27 cellular contexts compared by ENCODE assay signal in genomic region chr12:116666305-116666673, GRCh38.
DNase-seq lines count a peak whose midpoint lies in the region; ATAC-seq, FAIRE-seq and TF ChIP-seq lines count a peak whose summit lies in the region.
"Had no signal": no experiment of that assay in that cellular context is flagged by ENCODE, and none has a peak within 500 bp of the region (broad histone marks: within the 10 kb centered on the region; RNA-seq: fewer than 3 reads in every experiment).

No MANE protein-coding gene starts in this region.

- H4K20me1 ChIP-seq in H1 (replicated peaks in 1 of 2; ENCODE audit: control insufficient read depth in 1 of 2, insufficient read depth in 2 of 2, low read length in 2 of 2): no peaks in the 10 kb centered on the region

- DNase-seq in heart right ventricle: no peak
- DNase-seq in left cardiac atrium: no peak
- DNase-seq in H1 (ENCODE audit: low read depth in 1 of 2, low spot score in 2 of 2): no peak
- no peak for DNase-seq in mesendoderm
- no peak for DNase-seq in activated CD4-positive, alpha-beta T cell treated with anti-CD3 and anti-CD28 coated beads for 1 hour
- DNase-seq in activated CD4-positive, alpha-beta T cell treated with anti-CD3 and anti-CD28 coated beads, Interleukin-2, amount 50 U/mL, for 48 hours: no peak
- no peak for DNase-seq in activated T-cell treated with anti-CD3 and anti-CD28 coated beads, Interleukin-2, amount 50 U/mL, for 24 hours
- DNase-seq: AML-193; Calu3; CD8-positive, alpha-beta memory T cell; DMS153; KBM-7; MM.1S; NCI-H1092; NCI-H1436; NCI-H187 treated with DMSO at 0.1 percent for 48 hours; NCI-H2227 treated with DMSO at 0.1 percent for 48 hours; NCI-H510A treated with DMSO at 0.1 percent for 48 hours; NCI-H748 treated with DMSO at 0.1 percent for 48 hours; PC-9; RPMI8226; SHP77 treated with DMSO at 0.1 percent for 48 hours had no signal

- H3K9me3 Mint-ChIP-seq in activated T-cell treated with anti-CD3 and anti-CD28 coated beads, Interleukin-2, amount 50 U/mL, for 24 hours: no peaks in the 10 kb centered on the region
- H3K9me3 Mint-ChIP-seq: CD8-positive, alpha-beta memory T cell; HFFc6 had no signal

- H4K5ac ChIP-seq in H1 (ENCODE audit: insufficient read length, low read depth, low read length): no peak overlapping the region
- no peak overlapping the region for H4K5ac ChIP-seq in mesendoderm (ENCODE audit: low read length)

- CTCF ChIA-PET in H1 (lab: Charles Lee; ENCODE audit: partially characterized antibody): interaction anchor here (1.2 to 1.3 kb wide), 2 partner anchors 21 kb away, joined by 3 to 7 read pairs; no protein-coding TSS in a partner anchor

- POLR2A ChIA-PET in H1 (lab: Charles Lee; ENCODE audit: partially characterized antibody): no interaction called here

- no peak overlapping the region for H4K91ac ChIP-seq in H1 (replicated peaks; ENCODE audit: insufficient read length, low read length)

- H2AK5ac ChIP-seq in H1 (ENCODE audit: low read depth, low read length) (no peak overlapping the region), mesendoderm (ENCODE audit: low read length) (no peak overlapping the region)

- H2BK5ac ChIP-seq in H1 (ENCODE audit: low read depth, low read length): 0 out of 2 replicates have a peak overlapping the region, but pooled peaks have one; percentile 13
- no peak overlapping the region for H2BK5ac ChIP-seq in mesendoderm (ENCODE audit: low read length)

- no peak overlapping the region for H2BK12ac ChIP-seq in H1 (ENCODE audit: low read depth, low read length)

- H3K56ac ChIP-seq in H1 (replicated peaks; ENCODE audit: insufficient read length, low read depth, low read length): no peak overlapping the region
- peak overlapping the region; percentile 57 for H3K56ac ChIP-seq in mesendoderm (ENCODE audit: low read length)

- no peak for TF ChIP-seq RAD21 in H1 (IDR thresholded peaks at IDR 0.05 in 1 of 2, conservative IDR thresholded peaks at IDR 0.05 in 1 of 2; ENCODE audit: low read depth in 2 of 2, low read length in 2 of 2)

- H3K18ac ChIP-seq in H1 (ENCODE audit: extremely low read depth, low read length) (peak overlapping the region; percentile 42; the same call in 1 of the 2 replicates), mesendoderm (ENCODE audit: low read length) (no peak overlapping the region)

- peaks cover 2% of the 10 kb centered on the region for H3K27me3 Mint-ChIP-seq in activated T-cell treated with anti-CD3 and anti-CD28 coated beads, Interleukin-2, amount 50 U/mL, for 24 hours

- no peaks in the 10 kb centered on the region for H3K79me2 ChIP-seq in H1 (ENCODE audit: control insufficient read depth in 1 of 2, insufficient read depth in 2 of 2, low read length in 2 of 2)
- H3K79me2 ChIP-seq in mesendoderm (ENCODE audit: control insufficient read depth, insufficient read depth, low read length): no peaks in the 10 kb centered on the region

- H3K79me1 ChIP-seq in H1 (ENCODE audit: low read depth, low read length) (no peaks in the 10 kb centered on the region), mesendoderm (ENCODE audit: low read length) (no peaks in the 10 kb centered on the region)

- H3K27ac Mint-ChIP-seq in activated T-cell treated with anti-CD3 and anti-CD28 coated beads, Interleukin-2, amount 50 U/mL, for 24 hours: no peak overlapping the region
- H3K27ac Mint-ChIP-seq: HFFc6 had no signal

- H3K4me2 ChIP-seq in H1 (ENCODE audit: insufficient read depth in 1 of 2, low read depth in 2 of 2, low read length in 2 of 2) (peak overlapping the region in 1 of 2 experiments; percentile 7; a peak in 1 of 4 replicates), mesendoderm (ENCODE audit: low read length) (no peak overlapping the region)
- H3K4me2 ChIP-seq: PC-9 had no signal

- H3K4me3 ChIP-seq in heart right ventricle (no peak overlapping the region), H1 (ENCODE audit: extremely low read depth in 1 of 4, insufficient read depth in 2 of 4, low read depth in 3 of 4, low read length in 4 of 4) (no peak overlapping the region), mesendoderm (ENCODE audit: low read length) (no peak overlapping the region), subcutaneous abdominal adipose tissue (ENCODE audit: low read depth in 1 of 5, low read length in 5 of 5) (no peak overlapping the region)
- H3K4me3 ChIP-seq: PC-9 had no signal

- no peak for TF ChIP-seq EP300 in H1 (IDR thresholded peaks at IDR 0.05; ENCODE audit: borderline replicate concordance in 1 of 2, low read depth in 2 of 2, low read length in 2 of 2)

- H3K27me3 ChIP-seq in heart right ventricle: no peaks in the 10 kb centered on the region
- no peaks in the 10 kb centered on the region for H3K27me3 ChIP-seq in H1 (replicated peaks in 1 of 4; ENCODE audit: control insufficient read depth in 3 of 4, extremely low read depth in 1 of 4, insufficient read depth in 3 of 4, low read length in 3 of 4)
- no peaks in the 10 kb centered on the region for H3K27me3 ChIP-seq in mesendoderm (ENCODE audit: insufficient read depth, low read length, poor library complexity)
- no peaks in the 10 kb centered on the region for H3K27me3 ChIP-seq in subcutaneous abdominal adipose tissue (ENCODE audit: control insufficient read depth in 5 of 5, insufficient read depth in 4 of 5, low read length in 5 of 5)

- no peak for TF ChIP-seq POLR2A in H1 (IDR thresholded peaks at IDR 0.05; ENCODE audit: control extremely low read depth in 1 of 2, low read depth in 2 of 2, low read length in 2 of 2)

- FAIRE-seq in H1 (lab: Jason Lieb, UNC): no peak
- FAIRE-seq: GM12891, HepG2 had no signal

- ATAC-seq in heart right ventricle: no peak
- no peak for ATAC-seq in left cardiac atrium
- ATAC-seq: HepG2 had no signal

- H3K4me1 ChIP-seq in heart right ventricle: peaks cover 0 to 25% (median 9%) of the 10 kb centered on the region in 9 donors
- peaks cover 3 to 12% (median 8%) of the 10 kb centered on the region in 4 experiments; a peak in 6 of 7 replicates for H3K4me1 ChIP-seq in H1 (replicated peaks in 1 of 4; ENCODE audit: control insufficient read depth in 3 of 4, insufficient read depth in 4 of 4, low read length in 3 of 4)
- no peaks in the 10 kb centered on the region for H3K4me1 ChIP-seq in mesendoderm (ENCODE audit: control insufficient read depth, low read depth, low read length)
- peaks cover 2 to 40% (median 7%) of the 10 kb centered on the region in 5 donors for H3K4me1 ChIP-seq in subcutaneous abdominal adipose tissue (ENCODE audit: control insufficient read depth in 5 of 5, insufficient read depth in 5 of 5, low read length in 5 of 5)

- H2AFZ ChIP-seq in H1 (ENCODE audit: low read length): peak overlapping the region; percentile 82; the same call in 1 of the 2 replicates
- H2AFZ ChIP-seq: PC-9 had no signal

- H3K4ac ChIP-seq in H1 (replicated peaks; ENCODE audit: insufficient read length, low read depth, low read length): no peak overlapping the region
- no peak overlapping the region for H3K4ac ChIP-seq in mesendoderm (ENCODE audit: low read depth, low read length)

- 80 to 91% methylated on average over 10 of the region's 10 CpGs for WGBS in heart right ventricle, 2 donors
- 58% methylated on average over 10 of the region's 10 CpGs; no CpG with 5 or more reads in 1 of the 2 experiments for WGBS in H1 (ENCODE audit: extremely low coverage in 1 of 2, insufficient coverage in 1 of 2, insufficient read length in 1 of 2, insufficient replicate concordance in 2 of 2, low coverage in 1 of 2, low lambda C conversion rate in 2 of 2, missing lambda C conversion rate in 1 of 2), 2 experiments
- WGBS in mesendoderm (ENCODE audit: extremely low coverage, insufficient coverage, low lambda C conversion rate): no CpG with 5 or more reads among the region's 10 CpGs

- H4K8ac ChIP-seq in H1 (ENCODE audit: extremely low read depth, insufficient read depth, low read length) (no peak overlapping the region), mesendoderm (ENCODE audit: low read depth, low read length) (no peak overlapping the region)

- intact Hi-C loops in heart right ventricle (cut with DNase I): no loop called here
- intact Hi-C loops in left cardiac atrium (cut with DNase I): no loop called here

- H3K14ac ChIP-seq in H1 (ENCODE audit: insufficient read length): no peak overlapping the region

- H3K23ac ChIP-seq in H1 (ENCODE audit: insufficient read length) (no peak overlapping the region), mesendoderm (ENCODE audit: low read length) (no peak overlapping the region)

- H3K4me1 Mint-ChIP-seq in activated T-cell treated with anti-CD3 and anti-CD28 coated beads, Interleukin-2, amount 50 U/mL, for 24 hours (ENCODE audit: low read depth): no peaks in the 10 kb centered on the region
- H3K4me1 Mint-ChIP-seq: CD8-positive, alpha-beta memory T cell had no signal

- no peaks in the 10 kb centered on the region for H3K36me3 Mint-ChIP-seq in activated T-cell treated with anti-CD3 and anti-CD28 coated beads, Interleukin-2, amount 50 U/mL, for 24 hours (ENCODE audit: low read depth)
- H3K36me3 Mint-ChIP-seq: CD8-positive, alpha-beta memory T cell had no signal

- H2BK20ac ChIP-seq in H1 (ENCODE audit: low read length): peak overlapping the region; percentile 64; the same call in 1 of the 2 replicates

- no peak overlapping the region for H3K9ac ChIP-seq in H1 (replicated peaks in 1 of 4; ENCODE audit: extremely low read depth in 1 of 4, low read depth in 3 of 4, low read length in 3 of 4)
- H3K9ac ChIP-seq in mesendoderm (ENCODE audit: low read length): peak overlapping the region; percentile 3
- peak overlapping the region in 1 of 5 donors; percentile 41 for H3K9ac ChIP-seq in subcutaneous abdominal adipose tissue (ENCODE audit: low read length in 5 of 5)

- H3K23me2 ChIP-seq in H1 (ENCODE audit: low read depth, low read length): no peaks in the 10 kb centered on the region

- no peak overlapping the region for H3K4me3 Mint-ChIP-seq in activated T-cell treated with anti-CD3 and anti-CD28 coated beads, Interleukin-2, amount 50 U/mL, for 24 hours
- H3K4me3 Mint-ChIP-seq: CD8-positive, alpha-beta memory T cell; HFFc6 had no signal

- no peak overlapping the region for H2BK15ac ChIP-seq in H1 (ENCODE audit: low read length)
- H2BK15ac ChIP-seq in mesendoderm (replicated peaks; ENCODE audit: low read depth): no peak overlapping the region

- no peaks in the 10 kb centered on the region for H3K36me3 ChIP-seq in heart right ventricle
- no peaks in the 10 kb centered on the region for H3K36me3 ChIP-seq in H1 (ENCODE audit: control insufficient read depth in 2 of 4, insufficient read depth in 4 of 4, low read length in 3 of 4)
- H3K36me3 ChIP-seq in mesendoderm (ENCODE audit: control insufficient read depth, insufficient read depth, low read length): no peaks in the 10 kb centered on the region
- no peaks in the 10 kb centered on the region for H3K36me3 ChIP-seq in subcutaneous abdominal adipose tissue (ENCODE audit: control insufficient read depth in 5 of 5, insufficient read depth in 5 of 5, low read length in 5 of 5)

- H3K27ac ChIP-seq in heart right ventricle (peak overlapping the region; percentile 26 to 81 (median 66)), H1 (ENCODE audit: low read depth, low read length) (no peak overlapping the region), mesendoderm (ENCODE audit: low read depth, low read length) (no peak overlapping the region), subcutaneous abdominal adipose tissue (ENCODE audit: low read depth, low read length) (peak overlapping the region; percentile 69)
- H3K27ac ChIP-seq: C4-2B, PC-9 had no signal

- no peak for TF ChIP-seq CTCF in heart right ventricle (IDR thresholded peaks at IDR 0.05)
- TF ChIP-seq CTCF in H1 (IDR thresholded peaks at IDR 0.05; ENCODE audit: control extremely low read depth in 1 of 3, insufficient read depth in 1 of 3, low read depth in 1 of 3, low read length in 3 of 3): no peak

- H3K9me3 ChIP-seq in heart right ventricle: peaks cover 0 to 3% (median 0%) of the 10 kb centered on the region in 11 donors
- no peaks in the 10 kb centered on the region for H3K9me3 ChIP-seq in H1 (ENCODE audit: insufficient read depth in 2 of 2, low read depth in 1 of 2, low read length in 1 of 2)
- H3K9me3 ChIP-seq in subcutaneous abdominal adipose tissue (ENCODE audit: control insufficient read depth in 5 of 5, low read length in 5 of 5): peaks cover 0 to 5% (median 0%) of the 10 kb centered on the region in 5 donors

- H2BK120ac ChIP-seq in H1 (replicated peaks; ENCODE audit: low read depth, low read length) (no peak overlapping the region), mesendoderm (ENCODE audit: low read depth, low read length) (no peak overlapping the region)

Comparison
In these comparisons a context has a peak if more than half of its experiments do, and no peak if none do; other contexts are left out.
1. H3K27ac ChIP-seq: peak in heart right ventricle (10 of 10) and subcutaneous abdominal adipose tissue (single experiment); none in H1 (single experiment) and mesendoderm (single experiment).